ENCODE assay signal across 19 cellular contexts in the genomic region with DNA sequence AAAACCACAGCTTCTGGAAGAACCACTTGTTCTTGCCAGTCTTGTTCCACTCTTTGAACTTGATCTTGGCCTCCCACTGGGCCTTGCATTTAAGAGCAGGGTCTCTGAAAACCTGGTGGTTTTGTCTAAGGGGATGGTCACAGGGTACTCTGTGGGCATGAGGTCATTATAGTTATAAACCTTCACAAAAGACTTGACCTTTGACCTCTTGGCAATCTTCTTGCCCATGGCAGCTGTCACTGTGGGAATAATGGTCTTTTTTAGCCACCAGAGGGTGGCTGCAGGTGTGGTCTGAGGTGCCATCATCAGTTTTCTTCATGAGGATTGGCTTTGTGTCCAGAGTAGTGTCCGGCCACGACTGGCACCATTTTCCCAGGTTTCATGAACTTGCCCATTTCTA.
"Had no signal": no experiment of that assay in that cellular context is flagged by ENCODE, and none has a peak within 500 bp of the region (broad histone marks: within the 10 kb centered on the region; RNA-seq: fewer than 3 reads in every experiment).

No MANE protein-coding gene starts in this region.

- H3K4me3 Mint-ChIP-seq: activated CD8-positive, alpha-beta T cell treated with anti-CD3 and anti-CD28 coated beads, Interleukin-2, amount 10 ng/mL, durations not matched to agents 7 days and 5 days; brain; T-helper 17 cell had no signal

- FAIRE-seq: islet of Langerhans, pancreas had no signal

- H3K4me1 Mint-ChIP-seq: brain had no signal

- ATAC-seq: activated CD8-positive, alpha-beta T cell treated with anti-CD3 and anti-CD28 coated beads, Interleukin-2, amount 10 ng/mL, durations not matched to agents 7 days and 5 days; foreskin keratinocyte; left colon; lower lobe of right lung; pancreas; sciatic nerve; T-helper 17 cell had no signal

- DNase-seq: activated CD4-positive, alpha-beta T cell treated with anti-CD3 and anti-CD28 coated beads for 1 hour; activated CD8-positive, alpha-beta T cell treated with anti-CD3 and anti-CD28 coated beads, Interleukin-2, amount 10 ng/mL, durations not matched to agents 7 days and 5 days; activated naive CD4-positive, alpha-beta T cell; caudate nucleus; foreskin keratinocyte; glutamatergic neuron; hippocampal formation; left colon; lower lobe of right lung; pancreas; stimulated activated naive CD4-positive, alpha-beta T cell; T-helper 17 cell; WERI-Rb-1 had no signal

- H3K9me3 ChIP-seq: lower lobe of right lung, neutrophil, pancreas, tibial nerve had no signal

- H3K27me3 Mint-ChIP-seq: brain; natural killer cell treated with Interleukin-12 subunit alpha and Interleukin-12 subunit beta and Interleukin-15 and Interleukin-18, amount 100 ng/mL, for 72 hours; T-helper 17 cell had no signal

- H3K9me3 Mint-ChIP-seq: brain; natural killer cell treated with Interleukin-12 subunit alpha and Interleukin-12 subunit beta and Interleukin-15 and Interleukin-18, amount 100 ng/mL, for 72 hours had no signal

- H3K27ac Mint-ChIP-seq: activated CD8-positive, alpha-beta T cell treated with anti-CD3 and anti-CD28 coated beads, Interleukin-2, amount 10 ng/mL, durations not matched to agents 7 days and 5 days; brain; natural killer cell treated with Interleukin-12 subunit alpha and Interleukin-12 subunit beta and Interleukin-15 and Interleukin-18, amount 100 ng/mL, for 72 hours; T-helper 17 cell had no signal

- H3K27ac ChIP-seq: foreskin keratinocyte, lower lobe of right lung, neutrophil, pancreas, tibial nerve, WERI-Rb-1 had no signal

- H3K4me1 ChIP-seq: foreskin keratinocyte, lower lobe of right lung, pancreas, tibial nerve had no signal

- H3K4me3 ChIP-seq: lower lobe of right lung, pancreas, tibial nerve had no signal

- H3K27me3 ChIP-seq: foreskin keratinocyte, neutrophil, pancreas, tibial nerve had no signal
